ENCODE assay signal across 8 cellular contexts in the genomic region with DNA sequence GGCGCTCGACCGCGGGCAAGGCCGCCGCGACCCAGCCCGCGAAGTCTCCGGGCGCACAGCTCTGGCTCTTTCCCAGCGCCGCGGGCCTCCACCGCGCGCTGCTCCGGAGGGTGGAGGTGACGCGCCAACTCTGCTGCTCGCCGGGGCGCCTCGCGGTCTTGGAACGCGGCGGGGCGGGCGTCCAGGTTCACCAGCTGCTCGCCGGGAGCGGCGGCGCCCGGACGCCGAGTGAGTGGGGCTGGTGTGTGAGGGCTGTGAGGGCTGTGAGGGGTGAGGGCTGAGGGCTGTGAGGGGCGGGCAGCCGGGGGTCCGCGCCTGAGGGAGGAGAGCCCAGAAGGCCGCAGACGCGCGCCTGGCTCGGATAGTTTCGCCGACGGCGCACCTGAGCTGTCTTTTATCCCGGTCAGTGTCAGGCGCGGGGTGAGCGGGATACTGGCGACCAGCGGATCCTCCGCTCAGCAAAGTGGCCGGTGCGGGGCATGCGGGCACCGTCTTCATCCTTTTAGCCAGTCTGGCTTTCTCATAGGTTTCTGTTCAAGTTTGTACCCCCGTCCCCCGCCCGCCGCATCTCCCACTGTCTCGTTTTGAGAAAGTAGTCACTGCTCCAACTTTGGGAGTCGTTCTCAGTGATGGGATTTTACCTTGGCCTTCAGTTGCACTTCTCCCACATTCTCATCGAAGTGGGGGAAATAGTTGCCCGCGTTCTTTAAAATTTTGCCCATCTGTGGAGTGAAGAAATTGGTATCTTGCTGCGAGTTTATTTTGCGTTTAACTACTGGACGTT. TPM values are rescaled to one million over a fixed set of nuclear protein-coding genes. Genes with fewer than 3 reads are reported as not detected.
DNase-seq lines count a peak whose midpoint lies in the region; ATAC-seq and TF ChIP-seq lines count a peak whose summit lies in the region.

No MANE protein-coding gene starts in this region.

- H3K9me3 ChIP-seq in HUES64 (ENCODE audit: insufficient read depth, low read depth, low read length), result peaks cover 4% of the 10 kb centered on the region; the same call in 1 of the 2 replicates

- peak overlapping the region; percentile 61 for H3K27ac Mint-ChIP-seq in activated T-cell treated with anti-CD3 and anti-CD28 coated beads, Interleukin-2, amount 50 U/mL, for 72 hours
- no peak overlapping the region for H3K27ac Mint-ChIP-seq in osteocyte (ENCODE audit: unreplicated experiment)

- H3K27me3 Mint-ChIP-seq in activated T-cell treated with anti-CD3 and anti-CD28 coated beads, Interleukin-2, amount 50 U/mL, for 72 hours (ENCODE audit: low read depth), result peaks cover 9% of the 10 kb centered on the region
- H3K27me3 Mint-ChIP-seq in osteocyte (ENCODE audit: unreplicated experiment), result peaks cover 49% of the 10 kb centered on the region

- H3K4me3 Mint-ChIP-seq in activated T-cell treated with anti-CD3 and anti-CD28 coated beads, Interleukin-2, amount 50 U/mL, for 72 hours, result peak overlapping the region; percentile 96 to 97
- peak overlapping the region; percentile 86 for H3K4me3 Mint-ChIP-seq in osteocyte (ENCODE audit: unreplicated experiment)

- peak overlapping the region; percentile 45 for H3K9ac ChIP-seq in HUES64 (ENCODE audit: low read depth, low read length)

- WGBS in HUES64, result 1% methylated on average over 74 of the region's 74 CpGs

- peak overlapping the region; percentile 24; the same call in 1 of the 2 replicates for H3K27ac ChIP-seq in HUES64 (ENCODE audit: low read depth, low read length)

- intact Hi-C loops in head of caudate nucleus (cut with DNase I), result loop anchor here (2.0 to 5.0 kb wide), 3 partner anchors 79 to 240 kb away; a partner anchor contains a TSS

- no peaks in the 10 kb centered on the region for H3K36me3 ChIP-seq in HUES64 (ENCODE audit: insufficient read depth, low read length)

- in situ Hi-C loops in KBM-7 (cut with MboI; ENCODE audit: low pct_unique_long_range_greater_than_20kb, low sequenced_read_pairs), result no loop called here

- TF ChIP-seq CTCF in osteocyte (IDR thresholded peaks at IDR 0.05) (no peak), GM20000 (IDR thresholded peaks at IDR 0.05; ENCODE audit: extremely low read depth, missing control alignments) (no peak)

- peak; percentile 49 for ATAC-seq in GM21528 (IDR thresholded peaks at IDR 0.05; ENCODE audit: low FRiP score, unreplicated experiment)
- ATAC-seq in activated T-cell treated with anti-CD3 and anti-CD28 coated beads, Interleukin-2, amount 50 U/mL, for 72 hours (replicated peaks in 1 of 2), result peak; percentile 63 to 65

- H3K36me3 Mint-ChIP-seq in activated T-cell treated with anti-CD3 and anti-CD28 coated beads, Interleukin-2, amount 50 U/mL, for 72 hours (ENCODE audit: insufficient read depth in 2 of 2), result peaks cover 5 to 8% of the 10 kb centered on the region in 2 donors
- no peaks in the 10 kb centered on the region for H3K36me3 Mint-ChIP-seq in osteocyte (ENCODE audit: unreplicated experiment)

- DNase-seq in EL (peak; percentile 16), head of caudate nucleus (peak in 36 of 42 donors; percentile 7 to 63 (median 30)), osteocyte (ENCODE audit: extremely low spot score, unreplicated experiment) (no peak), GM20000 (ENCODE audit: low spot score) (no peak), KBM-7 (no peak)
- peak; percentile 47 to 57 for DNase-seq in activated T-cell treated with anti-CD3 and anti-CD28 coated beads, Interleukin-2, amount 50 U/mL, for 72 hours

- peaks cover 6% of the 10 kb centered on the region; the same call in 1 of the 2 replicates for H3K4me1 ChIP-seq in HUES64 (ENCODE audit: insufficient read depth, low read length)

- peaks cover 0 to 2% of the 10 kb centered on the region in 2 donors for H3K9me3 Mint-ChIP-seq in activated T-cell treated with anti-CD3 and anti-CD28 coated beads, Interleukin-2, amount 50 U/mL, for 72 hours
- peaks cover 4% of the 10 kb centered on the region for H3K9me3 Mint-ChIP-seq in osteocyte (ENCODE audit: unreplicated experiment)

- peaks cover 31% of the 10 kb centered on the region for H3K4me1 Mint-ChIP-seq in activated T-cell treated with anti-CD3 and anti-CD28 coated beads, Interleukin-2, amount 50 U/mL, for 72 hours (ENCODE audit: low read depth)
- peaks cover 13% of the 10 kb centered on the region for H3K4me1 Mint-ChIP-seq in osteocyte (ENCODE audit: unreplicated experiment)

- peak overlapping the region; percentile 51 for H3K4me3 ChIP-seq in HUES64 (ENCODE audit: low read length)

- H3K27me3 ChIP-seq in HUES64 (ENCODE audit: insufficient read depth, low read length), result peaks cover 34% of the 10 kb centered on the region

RNA-seq across cellular contexts. Expression of a gene that starts 0.6 kb away (rescaled TPM):
- polyA plus RNA-seq in HUES64 (2013, experiment 1 of 2), result 11.4 TPM
- 11.5 TPM for polyA plus RNA-seq in HUES64 (2013, experiment 2 of 2)
- 10 to 100 TPM; 21.1 to 49.9 TPM for total RNA-seq in activated T-cell treated with anti-CD3 and anti-CD28 coated beads, Interleukin-2, amount 50 U/mL, for 72 hours
- total RNA-seq in osteocyte, result 0.81 and 0.91 TPM in 2 replicates

Comparison
In these comparisons a context has a peak if more than half of its experiments do, and no peak if none do; other contexts are left out.
1. DNase-seq: peak in EL (single experiment), activated T-cell treated with anti-CD3 and anti-CD28 coated beads, Interleukin-2, amount 50 U/mL, for 72 hours (2 of 2) and head of caudate nucleus (36 of 42); none in osteocyte (single experiment), GM20000 (single experiment) and KBM-7 (single experiment).
2. RNA of a gene that starts 0.6 kb away (total RNA-seq): 21.1 to 49.9 TPM in activated T-cell treated with anti-CD3 and anti-CD28 coated beads, Interleukin-2, amount 50 U/mL, for 72 hours; 0.81 to 0.91 TPM in osteocyte; every median in the first group is over 10 times any median in the second.